Comparison of ENCODE assay signal across 30 cellular contexts in the genomic region with DNA sequence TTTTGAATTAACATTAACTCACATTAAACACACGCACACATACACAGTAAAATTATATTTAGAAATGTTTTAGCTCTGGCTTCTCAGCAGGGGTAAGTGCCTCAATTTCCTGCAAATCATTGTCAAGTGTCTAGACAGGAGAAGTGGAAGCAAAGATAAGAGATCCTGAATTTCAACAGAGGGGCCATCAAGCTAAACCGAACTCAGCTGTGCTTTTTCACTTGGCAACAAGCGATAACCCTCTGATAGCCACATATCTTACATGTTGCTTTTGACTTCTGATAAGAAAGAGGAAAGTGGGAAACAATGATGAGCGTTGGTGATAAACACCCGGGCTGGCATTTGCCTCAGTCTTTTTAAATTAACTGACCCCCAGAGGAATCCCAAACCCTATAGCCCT.
"Had no signal": no experiment of that assay in that cellular context is flagged by ENCODE, and none has a peak within 500 bp of the region (broad histone marks: within the 10 kb centered on the region; RNA-seq: fewer than 3 reads in every experiment).

No MANE protein-coding gene starts in this region.

- H3K36me3 ChIP-seq: esophagus muscularis mucosa, left lung, neutrophil, ovary, prostate gland, thyroid gland, upper lobe of right lung had no signal

- FAIRE-seq: frontal cortex had no signal

- H3K27me3 ChIP-seq: esophagus muscularis mucosa, hepatocyte, left lung, neutrophil, ovary, thyroid gland, upper lobe of right lung had no signal

- H3K4me1 ChIP-seq: esophagus muscularis mucosa, left lung, prostate gland, upper lobe of right lung had no signal

- H3K4me2 ChIP-seq: hepatocyte had no signal

- H3K27ac Mint-ChIP-seq: activated CD4-positive, alpha-beta memory T cell treated with anti-CD3 and anti-CD28 coated beads, Interleukin-2, amount 10 ng/mL, durations not matched to agents 7 days and 5 days; activated CD4-positive, alpha-beta T cell treated with anti-CD3 and anti-CD28 coated beads, Interleukin-2, amount 10 ng/mL, durations not matched to agents 24 days and 14 days; activated naive CD4-positive, alpha-beta T cell treated with anti-CD3 and anti-CD28 coated beads, Interleukin-2, amount 50 U/mL, for 24 hours; activated T-helper 1 cell treated with anti-CD3 and anti-CD28 coated beads, Interleukin-12 subunit alpha, Interleukin-12 subunit beta, Interleukin-2, Interleukin-4 antibody, amounts not matched to agents 30 ng/mL and 10 ng/mL and 1 ng/mL, durations not matched to agents 14 hours and 24 hours and 36 hours; dendritic cell treated with granulocyte-macrophage colony-stimulating factor and Interleukin-4, amounts not matched to agents 40 ng/mL and 50 ng/mL, for 4 days; immature natural killer cell; natural killer cell treated with Interleukin-12 subunit alpha and Interleukin-12 subunit beta and Interleukin-15 and Interleukin-18, amount 100 ng/mL, for 72 hours; stimulated activated naive CD8-positive, alpha-beta T cell treated with anti-CD3 and anti-CD28 coated beads, Interleukin-15, Interleukin-2, amounts not matched to agents 100 ng/mL and 50 ng/mL, for 24 hours had no signal

- H3K4me3 Mint-ChIP-seq: activated CD4-positive, alpha-beta memory T cell treated with anti-CD3 and anti-CD28 coated beads, Interleukin-2, amount 10 ng/mL, durations not matched to agents 7 days and 5 days; activated CD4-positive, alpha-beta T cell treated with anti-CD3 and anti-CD28 coated beads, Interleukin-2, amount 10 ng/mL, durations not matched to agents 24 days and 14 days; activated naive CD4-positive, alpha-beta T cell treated with anti-CD3 and anti-CD28 coated beads, Interleukin-2, amount 50 U/mL, for 24 hours; activated T-helper 1 cell treated with anti-CD3 and anti-CD28 coated beads, Interleukin-12 subunit alpha, Interleukin-12 subunit beta, Interleukin-2, Interleukin-4 antibody, amounts not matched to agents 30 ng/mL and 10 ng/mL and 1 ng/mL, durations not matched to agents 14 hours and 24 hours and 36 hours; brain; dendritic cell treated with granulocyte-macrophage colony-stimulating factor and Interleukin-4, amounts not matched to agents 40 ng/mL and 50 ng/mL, for 4 days; immature natural killer cell; natural killer cell treated with Interleukin-12 subunit alpha and Interleukin-12 subunit beta and Interleukin-15 and Interleukin-18, amount 100 ng/mL, for 72 hours; stimulated activated naive CD8-positive, alpha-beta T cell treated with anti-CD3 and anti-CD28 coated beads, Interleukin-15, Interleukin-2, amounts not matched to agents 100 ng/mL and 50 ng/mL, for 24 hours had no signal

- H3K79me2 ChIP-seq: hepatocyte had no signal

- H3K9me3 Mint-ChIP-seq: activated CD4-positive, alpha-beta memory T cell treated with anti-CD3 and anti-CD28 coated beads, Interleukin-2, amount 10 ng/mL, durations not matched to agents 7 days and 5 days; activated CD4-positive, alpha-beta T cell treated with anti-CD3 and anti-CD28 coated beads, Interleukin-2, amount 10 ng/mL, durations not matched to agents 24 days and 14 days; activated naive CD4-positive, alpha-beta T cell treated with anti-CD3 and anti-CD28 coated beads, Interleukin-2, amount 50 U/mL, for 24 hours; activated T-helper 1 cell treated with anti-CD3 and anti-CD28 coated beads, Interleukin-12 subunit alpha, Interleukin-12 subunit beta, Interleukin-2, Interleukin-4 antibody, amounts not matched to agents 30 ng/mL and 10 ng/mL and 1 ng/mL, durations not matched to agents 14 hours and 24 hours and 36 hours; dendritic cell treated with granulocyte-macrophage colony-stimulating factor and Interleukin-4, amounts not matched to agents 40 ng/mL and 50 ng/mL, for 4 days; immature natural killer cell; natural killer cell treated with Interleukin-12 subunit alpha and Interleukin-12 subunit beta and Interleukin-15 and Interleukin-18, amount 100 ng/mL, for 72 hours had no signal

- H3K4me1 Mint-ChIP-seq: activated CD4-positive, alpha-beta memory T cell treated with anti-CD3 and anti-CD28 coated beads, Interleukin-2, amount 10 ng/mL, durations not matched to agents 7 days and 5 days; activated CD4-positive, alpha-beta T cell treated with anti-CD3 and anti-CD28 coated beads, Interleukin-2, amount 10 ng/mL, durations not matched to agents 24 days and 14 days; activated naive CD4-positive, alpha-beta T cell treated with anti-CD3 and anti-CD28 coated beads, Interleukin-2, amount 50 U/mL, for 24 hours; brain; immature natural killer cell had no signal

- H2AFZ ChIP-seq: hepatocyte had no signal

- H3K9me3 ChIP-seq: esophagus muscularis mucosa, left lung, neutrophil, ovary, prostate gland, thyroid gland, upper lobe of right lung had no signal

- ATAC-seq: left lung; natural killer cell treated with Interleukin-12 subunit alpha and Interleukin-12 subunit beta and Interleukin-15 and Interleukin-18, amount 100 ng/mL, for 72 hours; upper lobe of right lung had no signal

- H3K27ac ChIP-seq: esophagus muscularis mucosa, hepatocyte, left lung, neutrophil, ovary, prostate gland, thyroid gland, upper lobe of right lung had no signal

- DNase-seq: activated CD4-positive, alpha-beta memory T cell treated with anti-CD3 and anti-CD28 coated beads, Interleukin-2, amount 10 ng/mL, durations not matched to agents 7 days and 5 days; activated CD4-positive, alpha-beta T cell treated with anti-CD3 and anti-CD28 coated beads, Interleukin-2, amount 10 ng/mL, durations not matched to agents 24 days and 14 days; activated gamma-delta T cell; activated T-cell treated with anti-CD3 and anti-CD28 coated beads for 4 hours; aorta; caudate nucleus; effector CD8-positive, alpha-beta T cell; glutamatergic neuron; immature natural killer cell; left lung; midbrain; ovary; stimulated activated CD4-positive, alpha-beta T cell treated with anti-CD3 and anti-CD28 coated beads, Interleukin-12 subunit alpha, Interleukin-12 subunit beta, amount 100 ng/mL, for 4 hours; substantia nigra; T-helper 1 cell; T-helper 9 cell; thyroid gland; upper lobe of right lung had no signal

- H3K4me3 ChIP-seq: esophagus muscularis mucosa, hepatocyte, left lung, lung, ovary, prostate gland, thyroid gland, upper lobe of right lung had no signal

- H3K36me3 Mint-ChIP-seq: activated naive CD4-positive, alpha-beta T cell treated with anti-CD3 and anti-CD28 coated beads, Interleukin-2, amount 50 U/mL, for 24 hours; brain; immature natural killer cell; natural killer cell treated with Interleukin-12 subunit alpha and Interleukin-12 subunit beta and Interleukin-15 and Interleukin-18, amount 100 ng/mL, for 72 hours had no signal
